In genomic region chr5:150126199-150126920, GRCh38 we compare ENCODE assay signal across 27 cellular contexts. TPM values are rescaled to one million over a fixed set of nuclear protein-coding genes. Genes with fewer than 3 reads are reported as not detected.
"Had no signal": no experiment of that assay in that cellular context is flagged by ENCODE, and none has a peak within 500 bp of the region (broad histone marks: within the 10 kb centered on the region; RNA-seq: fewer than 3 reads in every experiment).

No MANE protein-coding gene starts in this region.

- H3K9me3 Mint-ChIP-seq: activated naive CD4-positive, alpha-beta T cell treated with anti-CD3 and anti-CD28 coated beads for 36 hours; activated naive CD8-positive, alpha-beta T cell treated with anti-CD3 and anti-CD28 coated beads, Interleukin-2, amount 50 U/mL, for 24 hours; activated T-cell treated with anti-CD3 and anti-CD28 coated beads, Interleukin-2, amount 50 U/mL, for 72 hours; central memory CD8-positive, alpha-beta T cell; nephron progenitor cell had no signal

- H3K27me3 Mint-ChIP-seq: activated naive CD8-positive, alpha-beta T cell treated with anti-CD3 and anti-CD28 coated beads, Interleukin-2, amount 50 U/mL, for 24 hours; central memory CD8-positive, alpha-beta T cell had no signal

- H3K4me3 ChIP-seq: colonic mucosa, esophagus squamous epithelium, gastrocnemius medialis, mucosa of descending colon, spleen, thoracic aorta had no signal

- H3K27ac ChIP-seq: brain microvascular endothelial cell, colonic mucosa, thoracic aorta had no signal

- ATAC-seq: activated naive CD8-positive, alpha-beta T cell treated with anti-CD3 and anti-CD28 coated beads, Interleukin-2, amount 50 U/mL, for 24 hours; activated T-cell treated with anti-CD3 and anti-CD28 coated beads, Interleukin-2, amount 50 U/mL, for 72 hours; gastrocnemius medialis; mucosa of descending colon; T-helper 17 cell had no signal

- H3K4me1 ChIP-seq: colonic mucosa had no signal

- H3K4me1 Mint-ChIP-seq: activated naive CD8-positive, alpha-beta T cell treated with anti-CD3 and anti-CD28 coated beads, Interleukin-2, amount 50 U/mL, for 24 hours had no signal

- H3K27me3 ChIP-seq: brain microvascular endothelial cell, colonic mucosa, esophagus squamous epithelium, gastrocnemius medialis, spleen had no signal

- H3K4me3 Mint-ChIP-seq: activated naive CD4-positive, alpha-beta T cell treated with anti-CD3 and anti-CD28 coated beads for 36 hours; activated naive CD8-positive, alpha-beta T cell treated with anti-CD3 and anti-CD28 coated beads, Interleukin-2, amount 50 U/mL, for 24 hours; activated T-cell treated with anti-CD3 and anti-CD28 coated beads, Interleukin-2, amount 50 U/mL, for 72 hours; central memory CD8-positive, alpha-beta T cell; nephron progenitor cell; T-helper 17 cell had no signal

- H3K27ac Mint-ChIP-seq: activated naive CD4-positive, alpha-beta T cell treated with anti-CD3 and anti-CD28 coated beads for 36 hours; activated naive CD8-positive, alpha-beta T cell treated with anti-CD3 and anti-CD28 coated beads, Interleukin-2, amount 50 U/mL, for 24 hours; activated T-cell treated with anti-CD3 and anti-CD28 coated beads, Interleukin-2, amount 50 U/mL, for 72 hours; nephron progenitor cell had no signal

- H3K36me3 ChIP-seq: colonic mucosa, gastrocnemius medialis had no signal

- H3K9me3 ChIP-seq: colonic mucosa, esophagus squamous epithelium, gastrocnemius medialis, mucosa of descending colon, spleen, thoracic aorta had no signal

- DNase-seq: activated CD4-positive, alpha-beta T cell treated with anti-CD3 and anti-CD28 coated beads for 4 hours; activated CD4-positive, alpha-beta T cell treated with anti-CD3 and anti-CD28 coated beads, Interleukin-2, amount 50 U/mL, for 48 hours; activated CD4-positive, CD25-positive, alpha-beta regulatory T cell; activated effector memory CD4-positive, alpha-beta T cell treated with Interleukin-2 at 50 U/mL for 16 hours; activated naive CD4-positive, alpha-beta T cell treated with anti-CD3 and anti-CD28 coated beads for 36 hours; activated naive CD8-positive, alpha-beta T cell treated with anti-CD3 and anti-CD28 coated beads, Interleukin-2, amount 50 U/mL, for 24 hours; activated T-cell treated with anti-CD3 and anti-CD28 coated beads, Interleukin-2, amount 50 U/mL, for 72 hours; anterior cingulate cortex; brain microvascular endothelial cell; colonic mucosa; esophagus squamous epithelium; gastrocnemius medialis; hypothalamus; mesenchymal stem cell; nephron progenitor cell; occipital lobe; retina; spleen; stimulated activated CD4-positive, alpha-beta T cell treated with anti-CD3 and anti-CD28 coated beads, Interleukin-4, amount 100 ng/mL, for 1 hour; stimulated activated naive CD4-positive, alpha-beta T cell treated with Interleukin-2 at 50 U/mL for 16 hours; SW 1271; T-helper 17 cell had no signal

RNA-seq across cellular contexts. Expression of gene CDX1, which starts 40.2 kb away (rescaled TPM):
- total RNA-seq: activated naive CD4-positive, alpha-beta T cell treated with anti-CD3 and anti-CD28 coated beads for 36 hours; activated T-cell treated with anti-CD3 and anti-CD28 coated beads, Interleukin-2, amount 50 U/mL, for 72 hours; esophagus squamous epithelium; lower leg skin; occipital lobe; T-helper 17 cell; thoracic aorta; ureter had no signal
